Comparison of ENCODE assay signal across 18 cellular contexts in genomic region chr2:3467654-3468053, GRCh38. TPM values are rescaled to one million over a fixed set of nuclear protein-coding genes. Genes with fewer than 3 reads are reported as not detected.
DNase-seq lines count a peak whose midpoint lies in the region; ATAC-seq and TF ChIP-seq lines count a peak whose summit lies in the region.
"Had no signal": no experiment of that assay in that cellular context is flagged by ENCODE, and none has a peak within 500 bp of the region (broad histone marks: within the 10 kb centered on the region; RNA-seq: fewer than 3 reads in every experiment).

No MANE protein-coding gene starts in this region.

- peaks cover 18% of the 10 kb centered on the region; the same call in 1 of the 2 replicates for H3K36me3 ChIP-seq in ACC112 (ENCODE audit: insufficient read depth, low read length)
- H3K36me3 ChIP-seq in Caco-2 (ENCODE audit: control insufficient read depth, insufficient read depth, low read length), result peaks cover 3% of the 10 kb centered on the region
- H3K36me3 ChIP-seq in endodermal cell (ENCODE audit: control insufficient read depth, insufficient read depth, low read length), result peaks cover 15% of the 10 kb centered on the region
- H3K36me3 ChIP-seq in gastrocnemius medialis, result peaks cover 0 to 20% of the 10 kb centered on the region in 2 donors

- no TSS peak for BruUV-seq in Caco-2 (replicated peaks; lab: Mats Ljungman, UMichigan)

- peak overlapping the region; percentile 36 for H3K27ac Mint-ChIP-seq in Caco-2 (ENCODE audit: unreplicated experiment)
- peak overlapping the region; percentile 48 for H3K27ac Mint-ChIP-seq in endodermal cell
- H3K27ac Mint-ChIP-seq in activated CD8-positive, alpha-beta T cell treated with anti-CD3 and anti-CD28 coated beads, Interleukin-2, amount 10 ng/mL, durations not matched to agents 7 days and 5 days, result no peak overlapping the region

- H3K4me1 Mint-ChIP-seq in Caco-2 (ENCODE audit: low read depth, unreplicated experiment) (no peaks in the 10 kb centered on the region), endodermal cell (peaks cover 9% of the 10 kb centered on the region)
- H3K4me1 Mint-ChIP-seq in activated CD8-positive, alpha-beta T cell treated with anti-CD3 and anti-CD28 coated beads, Interleukin-2, amount 10 ng/mL, durations not matched to agents 7 days and 5 days (ENCODE audit: low read depth), result no peaks in the 10 kb centered on the region
- H3K4me1 Mint-ChIP-seq: CD8-positive, alpha-beta memory T cell had no signal

- intact Hi-C loops in Caco-2 (cut with micrococcal nuclease; ENCODE audit: unreplicated experiment) (loop anchor here (5.0 kb wide), 1 partner anchor 185 kb away; no protein-coding TSS in a partner anchor), gastrocnemius medialis (cut with DNase I; ENCODE audit: low total_unique reads) (no loop called here)

- H3K9me3 Mint-ChIP-seq in Caco-2 (ENCODE audit: unreplicated experiment) (no peaks in the 10 kb centered on the region), endodermal cell (no peaks in the 10 kb centered on the region)
- no peaks in the 10 kb centered on the region for H3K9me3 Mint-ChIP-seq in activated CD8-positive, alpha-beta T cell treated with anti-CD3 and anti-CD28 coated beads, Interleukin-2, amount 10 ng/mL, durations not matched to agents 7 days and 5 days (ENCODE audit: insufficient read depth)

- CTCF ChIA-PET in Caco-2 (lab: Charles Lee), result no interaction called here
- CTCF ChIA-PET in activated CD8-positive, alpha-beta T cell treated with anti-CD3 and anti-CD28 coated beads, Interleukin-2, amount 10 ng/mL, durations not matched to agents 7 days and 5 days (lab: Charles Lee), result no interaction called here

- H3K27me3 Mint-ChIP-seq in Caco-2 (ENCODE audit: insufficient read depth, unreplicated experiment) (no peaks in the 10 kb centered on the region), endodermal cell (ENCODE audit: insufficient read depth) (no peaks in the 10 kb centered on the region)
- no peaks in the 10 kb centered on the region for H3K27me3 Mint-ChIP-seq in activated CD8-positive, alpha-beta T cell treated with anti-CD3 and anti-CD28 coated beads, Interleukin-2, amount 10 ng/mL, durations not matched to agents 7 days and 5 days (ENCODE audit: low read depth)

- TF ChIP-seq CTCF in Caco-2 (IDR thresholded peaks at IDR 0.05; ENCODE audit: insufficient read depth in 1 of 2, low read depth in 1 of 2, low read length in 1 of 2, severe bottlenecking in 1 of 2, unreplicated experiment in 1 of 2) (no peak), endodermal cell (conservative IDR thresholded peaks at IDR 0.05) (no peak), gastrocnemius medialis (IDR thresholded peaks at IDR 0.05 in 4 of 5, conservative IDR thresholded peaks at IDR 0.05 in 1 of 5) (no peak)

- H3K36me3 Mint-ChIP-seq in Caco-2 (ENCODE audit: insufficient read depth, unreplicated experiment) (peaks cover 20% of the 10 kb centered on the region), endodermal cell (ENCODE audit: low read depth) (peaks cover 33% of the 10 kb centered on the region)
- H3K36me3 Mint-ChIP-seq in activated CD8-positive, alpha-beta T cell treated with anti-CD3 and anti-CD28 coated beads, Interleukin-2, amount 10 ng/mL, durations not matched to agents 7 days and 5 days (ENCODE audit: low read depth), result peaks cover 17% of the 10 kb centered on the region

- H3K4me3 ChIP-seq in ACC112 (ENCODE audit: low read depth, low read length) (no peak overlapping the region), Caco-2 (ENCODE audit: low read depth, low read length) (no peak overlapping the region), endodermal cell (ENCODE audit: low read length) (no peak overlapping the region), gastrocnemius medialis (no peak overlapping the region)
- H3K4me3 ChIP-seq: Peyer's patch had no signal

- H3K4me1 ChIP-seq in ACC112 (ENCODE audit: control insufficient read depth, insufficient read depth, low read length, unreplicated experiment), result peaks cover 53% of the 10 kb centered on the region
- H3K4me1 ChIP-seq in Caco-2, result peaks cover 20% of the 10 kb centered on the region
- H3K4me1 ChIP-seq in endodermal cell (ENCODE audit: control insufficient read depth, insufficient read depth, low read length), result peaks cover 7% of the 10 kb centered on the region
- H3K4me1 ChIP-seq in gastrocnemius medialis, result peaks cover 34 to 51% of the 10 kb centered on the region in 2 donors
- H3K4me1 ChIP-seq: Peyer's patch had no signal

- no peaks in the 10 kb centered on the region for H3K27me3 ChIP-seq in ACC112 (ENCODE audit: insufficient read depth, low read length)
- no peaks in the 10 kb centered on the region for H3K27me3 ChIP-seq in Caco-2 (replicated peaks; ENCODE audit: control insufficient read depth, insufficient read depth, low read length)
- no peaks in the 10 kb centered on the region for H3K27me3 ChIP-seq in endodermal cell (ENCODE audit: control insufficient read depth, insufficient read depth, low read length, poor library complexity, severe bottlenecking)
- H3K27me3 ChIP-seq in gastrocnemius medialis, result no peaks in the 10 kb centered on the region
- H3K27me3 ChIP-seq: Peyer's patch had no signal

- ATAC-seq in gastrocnemius medialis (no peak), HG03108 (IDR thresholded peaks at IDR 0.05; ENCODE audit: unreplicated experiment) (no peak)
- no peak for ATAC-seq in activated CD8-positive, alpha-beta T cell treated with anti-CD3 and anti-CD28 coated beads, Interleukin-2, amount 10 ng/mL, durations not matched to agents 7 days and 5 days
- ATAC-seq: HepG2 had no signal

- in situ Hi-C loops in gastrocnemius medialis (cut with MboI; ENCODE audit: low sequenced_read_pairs in 4 of 4), result no loop called here

- H3K79me2 ChIP-seq in ACC112 (ENCODE audit: control insufficient read depth, insufficient read depth, low read length, unreplicated experiment), result no peaks in the 10 kb centered on the region

- H3K9me3 ChIP-seq in Caco-2 (no peaks in the 10 kb centered on the region), endodermal cell (ENCODE audit: control insufficient read depth, low read length) (no peaks in the 10 kb centered on the region), gastrocnemius medialis (no peaks in the 10 kb centered on the region)
- H3K9me3 ChIP-seq: Peyer's patch had no signal

- H3K27ac ChIP-seq in ACC112 (ENCODE audit: low read depth, low read length), result peak overlapping the region; percentile 96; the same call in 1 of the 2 replicates
- H3K27ac ChIP-seq in endodermal cell (ENCODE audit: low read depth, low read length), result no peak overlapping the region
- H3K27ac ChIP-seq in gastrocnemius medialis, result peak overlapping the region in 3 of 4 donors; percentile 89 to 99 (median 94)
- H3K27ac ChIP-seq: Peyer's patch had no signal

- POLR2A ChIA-PET in Caco-2 (lab: Charles Lee), result no interaction called here
- POLR2A ChIA-PET in activated CD8-positive, alpha-beta T cell treated with anti-CD3 and anti-CD28 coated beads, Interleukin-2, amount 10 ng/mL, durations not matched to agents 7 days and 5 days (lab: Charles Lee), result no interaction called here

- H2AFZ ChIP-seq in ACC112 (ENCODE audit: low read length, unreplicated experiment), result no peak overlapping the region

- DNase-seq in Caco-2, result no peak
- DNase-seq in endodermal cell, result no peak
- DNase-seq in gastrocnemius medialis, result no peak
- no peak for DNase-seq in activated CD8-positive, alpha-beta T cell treated with anti-CD3 and anti-CD28 coated beads, Interleukin-2, amount 10 ng/mL, durations not matched to agents 7 days and 5 days
- DNase-seq in NCI-H82 treated with DMSO at 0.1 percent for 48 hours (lab: John Stamatoyannopoulos, UW; ENCODE audit: unreplicated experiment), result no peak
- DNase-seq: DMS 273 treated with DMSO at 0.1 percent for 48 hours, Karpas-422, NCI-H1105 treated with DMSO at 0.1 percent for 48 hours, NCI-H1930, NCI-H2171, NCI-H446 treated with DMSO at 0.1 percent for 48 hours, NCI-H774, Peyer's patch, SIG-M5 had no signal

- TF ChIP-seq POLR2A in gastrocnemius medialis (IDR thresholded peaks at IDR 0.05), result no peak

- H3K4me3 Mint-ChIP-seq in Caco-2 (ENCODE audit: unreplicated experiment) (no peak overlapping the region), endodermal cell (no peak overlapping the region)
- H3K4me3 Mint-ChIP-seq in activated CD8-positive, alpha-beta T cell treated with anti-CD3 and anti-CD28 coated beads, Interleukin-2, amount 10 ng/mL, durations not matched to agents 7 days and 5 days, result no peak overlapping the region
- H3K4me3 Mint-ChIP-seq: CD8-positive, alpha-beta memory T cell had no signal

- no peak overlapping the region for H3K9ac ChIP-seq in endodermal cell (ENCODE audit: extremely low read depth, low read length, poor library complexity, severe bottlenecking)

- 90 to 96% methylated on average over 11 to 15 of the region's 15 CpGs for WGBS in endodermal cell (ENCODE audit: insufficient coverage in 1 of 2, insufficient read length in 1 of 2), 2 experiments

RNA-seq across cellular contexts. Expression of gene ADI1, which starts 51.7 kb away (rescaled TPM):
- total RNA-seq in Caco-2 (2022) (63.7 and 69.2 TPM in 2 replicates), endodermal cell (10 to 100 TPM; 27.1 to 40.1 TPM), gastrocnemius medialis (10 to 100 TPM; 40.2 to 98.6 (median 92.3) TPM)
- 25.3 TPM for polyA plus RNA-seq in endodermal cell (2013, experiment 1 of 2)
- 23.9 TPM for polyA plus RNA-seq in endodermal cell (2013, experiment 2 of 2)
- 10 to 100 TPM; 17.5 to 19.8 TPM for total RNA-seq in activated CD8-positive, alpha-beta T cell treated with anti-CD3 and anti-CD28 coated beads, Interleukin-2, amount 10 ng/mL, durations not matched to agents 7 days and 5 days
